In genomic region chrX:53441531-53442321, GRCh38 we compare ENCODE assay signal across 8 cellular contexts. TPM values are rescaled to one million over a fixed set of nuclear protein-coding genes. Genes with fewer than 3 reads are reported as not detected.
DNase-seq lines count a peak whose midpoint lies in the region; ATAC-seq, FAIRE-seq and TF ChIP-seq lines count a peak whose summit lies in the region.

No MANE protein-coding gene starts in this region.

- no peaks in the 10 kb centered on the region for H3K36me3 Mint-ChIP-seq in activated naive CD4-positive, alpha-beta T cell treated with anti-CD3 and anti-CD28 coated beads for 36 hours (ENCODE audit: low read depth)

- WGBS in testis, 2 donors: 6% methylated on average over 12 to 38 of the region's 44 CpGs

- H2AFZ ChIP-seq in Loucy (ENCODE audit: low read length): peak overlapping the region; percentile 85

- peak overlapping the region; percentile 78 for H3K4me3 Mint-ChIP-seq in activated naive CD4-positive, alpha-beta T cell treated with anti-CD3 and anti-CD28 coated beads for 36 hours

- H3K9me2 ChIP-seq in Loucy (replicated peaks; ENCODE audit: low read depth, low read length): no peaks in the 10 kb centered on the region

- DNase-seq in D721Med (ENCODE audit: insufficient read length, low spot score): peak; percentile 82
- DNase-seq in SHP77 treated with DMSO at 0.1 percent for 48 hours (lab: John Stamatoyannopoulos, UW): peak; percentile 96
- DNase-seq in activated naive CD4-positive, alpha-beta T cell treated with anti-CD3 and anti-CD28 coated beads for 36 hours: peak; percentile 72
- peak; percentile 50 for DNase-seq in globus pallidus (ENCODE audit: low spot score)
- no peak for DNase-seq in omental fat pad (ENCODE audit: low spot score)
- DNase-seq in testis: peak; percentile 75

- ATAC-seq in GM21786 (IDR thresholded peaks at IDR 0.05; ENCODE audit: unreplicated experiment) (peak; percentile 68), omental fat pad (ENCODE audit: low FRiP score) (peak; percentile 41)

- H3K9me3 ChIP-seq in Loucy (ENCODE audit: insufficient read depth, low read depth, low read length): no peaks in the 10 kb centered on the region
- H3K9me3 ChIP-seq in testis: no peaks in the 10 kb centered on the region

- H3K4me3 ChIP-seq in Loucy (ENCODE audit: low read length, poor library complexity, severe bottlenecking) (peak overlapping the region; percentile 76), testis (peak overlapping the region in 1 of 2 donors; percentile 39)

- no peaks in the 10 kb centered on the region for H3K27me3 Mint-ChIP-seq in activated naive CD4-positive, alpha-beta T cell treated with anti-CD3 and anti-CD28 coated beads for 36 hours (ENCODE audit: low read depth)

- no peaks in the 10 kb centered on the region for H3K79me2 ChIP-seq in Loucy (ENCODE audit: insufficient read depth, low read length)

- H3K27ac ChIP-seq in testis: no peak overlapping the region

- no peaks in the 10 kb centered on the region for H3K9me3 Mint-ChIP-seq in activated naive CD4-positive, alpha-beta T cell treated with anti-CD3 and anti-CD28 coated beads for 36 hours

- peaks cover 26% of the 10 kb centered on the region for H3K4me1 Mint-ChIP-seq in activated naive CD4-positive, alpha-beta T cell treated with anti-CD3 and anti-CD28 coated beads for 36 hours (ENCODE audit: low read depth)

- H3K27me3 ChIP-seq in Loucy (ENCODE audit: insufficient read depth, low read length, poor library complexity, severe bottlenecking) (no peaks in the 10 kb centered on the region), testis (no peaks in the 10 kb centered on the region)

- H4K20me1 ChIP-seq in Loucy (ENCODE audit: insufficient read depth, low read length, poor library complexity, severe bottlenecking): no peaks in the 10 kb centered on the region

- CTCF ChIA-PET in activated naive CD4-positive, alpha-beta T cell treated with anti-CD3 and anti-CD28 coated beads for 36 hours (lab: Charles Lee): no interaction called here

- H3K36me3 ChIP-seq in Loucy (ENCODE audit: insufficient read depth, low read length) (no peaks in the 10 kb centered on the region), testis (ENCODE audit: low read depth, missing control alignments) (no peaks in the 10 kb centered on the region)

- FAIRE-seq in D721Med (lab: Jason Lieb, UNC): no peak

- TF ChIP-seq CTCF in D721Med (IDR thresholded peaks at IDR 0.05; ENCODE audit: insufficient read depth, missing control alignments): no peak
- TF ChIP-seq CTCF in Loucy (conservative IDR thresholded peaks at IDR 0.05; ENCODE audit: low read length): no peak
- no peak for TF ChIP-seq CTCF in omental fat pad (IDR thresholded peaks at IDR 0.05)
- TF ChIP-seq CTCF in testis (IDR thresholded peaks at IDR 0.05): no peak

- no peaks in the 10 kb centered on the region for H3F3A ChIP-seq in Loucy (ENCODE audit: low read depth)

- H3K4me1 ChIP-seq in Loucy (ENCODE audit: insufficient read depth, low read length, poor library complexity, severe bottlenecking): peaks cover 4% of the 10 kb centered on the region
- peaks cover 6% of the 10 kb centered on the region for H3K4me1 ChIP-seq in testis

- peak overlapping the region; percentile 76 for H3K4me2 ChIP-seq in Loucy (ENCODE audit: low read depth, low read length, poor library complexity, severe bottlenecking)

- intact Hi-C loops in activated naive CD4-positive, alpha-beta T cell treated with anti-CD3 and anti-CD28 coated beads for 36 hours (cut with micrococcal nuclease): loop anchor here (5.0 kb wide), 1 partner anchor 41 kb away; no protein-coding TSS in a partner anchor
- intact Hi-C loops in testis (cut with DNase I; ENCODE audit: low total_unique reads): no loop called here

- TF ChIP-seq POLR2A in testis (IDR thresholded peaks at IDR 0.05): no peak

- H3K27ac Mint-ChIP-seq in activated naive CD4-positive, alpha-beta T cell treated with anti-CD3 and anti-CD28 coated beads for 36 hours: no peak overlapping the region

- H3K9ac ChIP-seq in Loucy (ENCODE audit: low read depth, low read length, poor library complexity, severe bottlenecking): peak overlapping the region; percentile 70

RNA-seq across cellular contexts. Expression of gene HSD17B10, which starts 7.6 kb away (rescaled TPM):
- total RNA-seq in activated naive CD4-positive, alpha-beta T cell treated with anti-CD3 and anti-CD28 coated beads for 36 hours: 10 to 100 TPM; 69.2 to 75.2 TPM
- total RNA-seq in omental fat pad (10 to 100 TPM; 69.7 to 92.0 (median 80.7) TPM), testis (10 to 100 TPM; 38.4 to 54.8 TPM)
- 44.8 TPM for polyA plus RNA-seq in testis (ENCODE audit: insufficient read depth, low read depth, low replicate concordance)

RNA-seq across cellular contexts. Expression of gene RIBC1, which starts 19.1 kb away (rescaled TPM):
- total RNA-seq in activated naive CD4-positive, alpha-beta T cell treated with anti-CD3 and anti-CD28 coated beads for 36 hours: under 1 TPM; 0.48 to 0.67 TPM
- total RNA-seq in omental fat pad (1 to 10 TPM in 1 of 4 donors, under 1 TPM in 2, not detected in 1; 0.38 to 1.9 (median 0.74) TPM), testis (10 to 100 TPM; 20.3 to 41.6 TPM)
- 52.0 TPM for polyA plus RNA-seq in testis (ENCODE audit: insufficient read depth, low read depth, low replicate concordance)

RNA-seq across cellular contexts. Expression of gene SMC1A, which starts 19.3 kb away (rescaled TPM):
- 100 to 1,000 TPM; 169 to 170 TPM for total RNA-seq in activated naive CD4-positive, alpha-beta T cell treated with anti-CD3 and anti-CD28 coated beads for 36 hours
- total RNA-seq in omental fat pad: 10 to 100 TPM; 29.1 to 38.1 (median 29.7) TPM
- 10 to 100 TPM; 28.8 to 37.7 TPM for total RNA-seq in testis
- polyA plus RNA-seq in testis (ENCODE audit: insufficient read depth, low read depth, low replicate concordance): 18.6 TPM

Comparison
In these comparisons a context has a peak if more than half of its experiments do, and no peak if none do; other contexts are left out.
1. RNA of gene RIBC1, which starts 19.1 kb away (total RNA-seq): 20.3 to 41.6 TPM in testis; 0.38 to 1.9 TPM in omental fat pad and 0.48 to 0.67 TPM in activated naive CD4-positive, alpha-beta T cell treated with anti-CD3 and anti-CD28 coated beads for 36 hours; every median in the first group is over 4 times any median in the second.
2. RNA of gene SMC1A, which starts 19.3 kb away (total RNA-seq): 169 to 170 TPM in activated naive CD4-positive, alpha-beta T cell treated with anti-CD3 and anti-CD28 coated beads for 36 hours; 28.8 to 37.7 TPM in testis and 29.1 to 38.1 TPM in omental fat pad; every median in the first group is over 4 times any median in the second.